In genomic region chr11:117948466-117948865, GRCh38 we compare ENCODE assay signal across 2 cellular contexts. TPM values are rescaled to one million over a fixed set of nuclear protein-coding genes. Genes with fewer than 3 reads are reported as not detected.
"Had no signal": no experiment of that assay in that cellular context is flagged by ENCODE, and none has a peak within 500 bp of the region (broad histone marks: within the 10 kb centered on the region; RNA-seq: fewer than 3 reads in every experiment).

No MANE protein-coding gene starts in this region.

RNA-seq across cellular contexts. Expression of gene TMPRSS13, which starts 19.3 kb away (rescaled TPM):
- total RNA-seq: cardiac septum, Right ventricle myocardium inferior had no signal
